17 cellular contexts compared by ENCODE assay signal in the genomic region with DNA sequence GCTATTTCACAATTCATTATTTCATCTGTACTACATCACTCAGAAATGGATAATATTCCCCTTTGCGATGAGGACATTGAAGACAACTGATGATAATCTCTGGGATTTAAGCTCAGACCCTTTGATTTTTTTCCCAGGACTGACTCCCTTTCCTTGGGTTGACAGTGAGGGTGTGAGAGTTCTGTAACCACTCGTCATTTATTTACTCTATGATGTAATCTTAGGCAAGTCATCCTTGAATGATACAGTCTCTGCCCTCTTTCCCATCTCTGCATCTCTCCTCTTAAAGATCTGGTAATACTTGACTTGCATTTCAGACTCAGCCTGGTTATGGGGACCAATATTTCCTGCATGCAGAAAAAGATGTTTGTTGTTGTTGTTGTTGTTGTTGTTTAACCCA.
"Had no signal": no experiment of that assay in that cellular context is flagged by ENCODE, and none has a peak within 500 bp of the region (broad histone marks: within the 10 kb centered on the region; RNA-seq: fewer than 3 reads in every experiment).

No MANE protein-coding gene starts in this region.

- H3K27ac ChIP-seq: colonic mucosa, esophagus muscularis mucosa, suprapubic skin, VCaP had no signal

- H3K4me3 ChIP-seq: colonic mucosa, esophagus muscularis mucosa, suprapubic skin had no signal

- H3K27me3 Mint-ChIP-seq: progenitor cell of endocrine pancreas had no signal

- H3K27ac Mint-ChIP-seq: progenitor cell of endocrine pancreas had no signal

- FAIRE-seq: endometrium had no signal

- DNase-seq: activated CD4-positive, alpha-beta T cell treated with anti-CD3 and anti-CD28 coated beads for 1 hour; activated CD4-positive, alpha-beta T cell treated with anti-CD3 and anti-CD28 coated beads, Interleukin-2, amount 50 U/mL, for 48 hours; activated effector memory CD4-positive, alpha-beta T cell treated with Interleukin-2 at 50 U/mL for 16 hours; activated naive CD4-positive, alpha-beta T cell treated with anti-CD3 and anti-CD28 coated beads, Interleukin-2, amount 50 U/mL, for 16 hours; activated T-cell treated with anti-CD3 and anti-CD28 coated beads, Interleukin-2, amount 50 U/mL, for 1 hour; central memory CD4-positive, alpha-beta T cell; colonic mucosa; foreskin fibroblast; midbrain; right cardiac atrium; stimulated activated naive CD8-positive, alpha-beta T cell treated with anti-CD3 and anti-CD28 coated beads, Interleukin-15, Interleukin-2, amounts not matched to agents 100 U/mL and 50 U/mL, for 24 hours; trophoblast cell had no signal

- H3K27me3 ChIP-seq: colonic mucosa, esophagus muscularis mucosa, suprapubic skin had no signal

- H3K4me1 ChIP-seq: colonic mucosa, suprapubic skin had no signal

- ATAC-seq: right cardiac atrium; stimulated activated naive CD8-positive, alpha-beta T cell treated with anti-CD3 and anti-CD28 coated beads, Interleukin-15, Interleukin-2, amounts not matched to agents 100 U/mL and 50 U/mL, for 24 hours had no signal

- H3K36me3 ChIP-seq: colonic mucosa, esophagus muscularis mucosa, suprapubic skin had no signal

- H3K9me3 ChIP-seq: colonic mucosa, esophagus muscularis mucosa, suprapubic skin had no signal
